In the genomic region with DNA sequence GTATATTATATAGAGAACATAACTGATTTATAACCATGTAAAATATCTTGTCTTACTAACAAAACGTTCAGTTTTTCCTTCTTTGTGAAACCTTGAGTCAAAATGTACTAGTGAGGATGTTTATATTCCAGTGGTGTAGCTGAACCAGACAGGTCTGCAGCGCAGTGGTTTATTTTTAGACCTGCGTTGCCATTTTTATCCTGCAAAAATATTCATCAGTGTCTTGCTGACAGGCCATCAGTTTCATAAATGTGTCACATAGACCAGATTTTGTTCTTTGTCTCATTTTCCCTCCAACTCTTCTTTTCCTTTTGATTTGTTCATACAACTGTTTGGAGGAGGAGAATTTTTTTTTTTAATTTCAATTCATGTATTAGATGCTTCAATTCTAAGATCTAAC, we compare ENCODE assay signal across 20 cellular contexts.
"Had no signal": no experiment of that assay in that cellular context is flagged by ENCODE, and none has a peak within 500 bp of the region (broad histone marks: within the 10 kb centered on the region; RNA-seq: fewer than 3 reads in every experiment).

No MANE protein-coding gene starts in this region.

- H3K4me1 Mint-ChIP-seq: activated CD4-positive, alpha-beta memory T cell treated with anti-CD3 and anti-CD28 coated beads, Interleukin-2, amount 10 ng/mL, durations not matched to agents 7 days and 5 days; activated naive CD4-positive, alpha-beta T cell treated with anti-CD3 and anti-CD28 coated beads, Interleukin-2, amount 10 ng/mL, durations not matched to agents 7 days and 5 days; T-helper 17 cell had no signal

- H3K27me3 Mint-ChIP-seq: activated CD4-positive, alpha-beta memory T cell treated with anti-CD3 and anti-CD28 coated beads, Interleukin-2, amount 10 ng/mL, durations not matched to agents 7 days and 5 days; activated naive CD4-positive, alpha-beta T cell treated with anti-CD3 and anti-CD28 coated beads, Interleukin-2, amount 10 ng/mL, durations not matched to agents 7 days and 5 days; activated T-cell treated with anti-CD3 and anti-CD28 coated beads, Interleukin-2, amount 50 U/mL, for 24 hours; memory B cell; T-helper 17 cell had no signal

- H3K27me3 ChIP-seq: esophagus muscularis mucosa, left lung, sigmoid colon, stomach, testis had no signal

- DNase-seq: activated CD4-positive, alpha-beta memory T cell treated with anti-CD3 and anti-CD28 coated beads, Interleukin-2, amount 10 ng/mL, durations not matched to agents 7 days and 5 days; activated CD4-positive, alpha-beta T cell treated with anti-CD3 and anti-CD28 coated beads for 4 hours; activated naive CD4-positive, alpha-beta T cell treated with anti-CD3 and anti-CD28 coated beads, Interleukin-2, amount 10 ng/mL, durations not matched to agents 7 days and 5 days; activated T-cell treated with anti-CD3 and anti-CD28 coated beads, Interleukin-2, amount 50 U/mL, for 24 hours; effector CD4-positive, alpha-beta T cell; hippocampal formation; left lung; natural killer cell; sigmoid colon; stimulated activated CD4-positive, alpha-beta T cell treated with anti-CD3 and anti-CD28 coated beads, Interleukin-2, amount 100 ng/mL, for 24 hours; stomach; T-helper 17 cell; testis; WERI-Rb-1 had no signal

- H3K4me3 ChIP-seq: coronary artery, esophagus muscularis mucosa, left lung, prostate gland, sigmoid colon, stomach, testis had no signal

- H3K27ac Mint-ChIP-seq: activated CD4-positive, alpha-beta memory T cell treated with anti-CD3 and anti-CD28 coated beads, Interleukin-2, amount 10 ng/mL, durations not matched to agents 7 days and 5 days; activated naive CD4-positive, alpha-beta T cell treated with anti-CD3 and anti-CD28 coated beads, Interleukin-2, amount 10 ng/mL, durations not matched to agents 7 days and 5 days; activated T-cell treated with anti-CD3 and anti-CD28 coated beads, Interleukin-2, amount 50 U/mL, for 24 hours; memory B cell; natural killer cell; T-helper 17 cell had no signal

- H3K27ac ChIP-seq: coronary artery, esophagus muscularis mucosa, left lung, prostate gland, sigmoid colon, stomach, testis, WERI-Rb-1 had no signal

- H3K9me3 Mint-ChIP-seq: activated T-cell treated with anti-CD3 and anti-CD28 coated beads, Interleukin-2, amount 50 U/mL, for 24 hours; memory B cell; natural killer cell had no signal

- H3K4me3 Mint-ChIP-seq: activated CD4-positive, alpha-beta memory T cell treated with anti-CD3 and anti-CD28 coated beads, Interleukin-2, amount 10 ng/mL, durations not matched to agents 7 days and 5 days; activated naive CD4-positive, alpha-beta T cell treated with anti-CD3 and anti-CD28 coated beads, Interleukin-2, amount 10 ng/mL, durations not matched to agents 7 days and 5 days; activated T-cell treated with anti-CD3 and anti-CD28 coated beads, Interleukin-2, amount 50 U/mL, for 24 hours; memory B cell; natural killer cell; T-helper 17 cell had no signal

- H3K9me3 ChIP-seq: esophagus muscularis mucosa, prostate gland, testis had no signal

- H3K36me3 Mint-ChIP-seq: natural killer cell had no signal

- ATAC-seq: left lung, natural killer cell, T-helper 17 cell had no signal

- H3K4me1 ChIP-seq: left lung, prostate gland, testis had no signal

- FAIRE-seq: astrocyte, keratinocyte had no signal

- H3K36me3 ChIP-seq: prostate gland, sigmoid colon, WERI-Rb-1 had no signal
